In the genomic region with DNA sequence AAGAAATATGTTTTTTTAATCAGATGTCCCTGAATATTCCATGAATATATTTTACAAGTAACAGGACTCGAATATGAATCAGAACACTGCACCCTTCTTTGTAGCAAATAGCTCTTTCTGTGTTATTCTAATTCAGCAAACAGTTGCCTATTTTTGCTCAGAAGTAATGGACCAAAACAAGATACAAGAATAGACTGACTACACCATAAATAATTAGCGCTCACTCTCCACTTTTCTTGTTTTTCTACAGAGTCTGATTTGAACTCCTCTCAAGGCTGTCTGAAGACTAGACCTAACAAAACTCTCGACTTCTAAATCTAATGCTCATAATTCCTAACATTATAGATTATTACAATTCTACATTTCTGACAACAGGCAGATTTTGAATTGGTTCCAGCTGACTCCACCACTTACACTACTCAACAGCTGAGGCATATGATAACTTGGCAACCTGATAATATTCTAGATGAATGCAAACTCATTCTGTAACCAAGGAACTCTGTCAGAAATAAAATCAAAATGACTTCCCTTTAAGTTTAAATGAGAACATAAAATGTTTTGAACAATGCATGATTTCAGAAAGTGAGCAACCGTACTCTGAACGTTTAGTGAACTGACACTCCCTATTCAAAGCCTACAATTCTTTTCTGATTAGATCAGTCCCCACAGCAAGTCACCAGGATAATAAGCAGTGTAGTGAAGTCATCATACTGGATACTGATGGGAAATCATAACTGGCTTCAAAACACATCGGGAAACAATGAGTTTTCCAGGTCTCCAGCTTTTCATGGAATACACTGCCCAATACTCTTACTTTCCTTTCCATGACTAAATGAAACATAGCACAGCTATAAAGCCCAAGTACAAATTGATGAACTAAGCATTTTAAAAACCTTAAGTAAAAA, we compare ENCODE assay signal across 8 cellular contexts.
DNase-seq lines count a peak whose midpoint lies in the region; FAIRE-seq and TF ChIP-seq lines count a peak whose summit lies in the region.

No MANE protein-coding gene starts in this region.

- in situ Hi-C loops in Caki2 (cut with HindIII; ENCODE audit: low pct_unique_long_range_greater_than_20kb, low sequenced_read_pairs): no loop called here

- FAIRE-seq in kidney (lab: Jason Lieb, UNC) (no peak), frontal cortex (lab: Jason Lieb, UNC) (no peak)

- no peaks in the 10 kb centered on the region for H3K4me1 ChIP-seq in muscle layer of duodenum (ENCODE audit: control insufficient read depth in 1 of 2, insufficient read depth in 2 of 2, low read length in 2 of 2)
- no peaks in the 10 kb centered on the region for H3K4me1 ChIP-seq in kidney (ENCODE audit: control insufficient read depth in 1 of 2, insufficient read depth in 1 of 2, low read depth in 1 of 2, low read length in 2 of 2)

- H3K9ac ChIP-seq in kidney (ENCODE audit: low read length in 2 of 2): no peak overlapping the region

- no peaks in the 10 kb centered on the region for H3K27me3 ChIP-seq in muscle layer of duodenum (ENCODE audit: low read depth, low read length)

- intact Hi-C loops in kidney (cut with DNase I): loop anchor here (10.0 kb wide), 1 partner anchor 136 kb away; no protein-coding TSS in a partner anchor

- H3K36me3 ChIP-seq in muscle layer of duodenum (ENCODE audit: control insufficient read depth in 1 of 2, insufficient read depth in 2 of 2, low read length in 2 of 2): no peaks in the 10 kb centered on the region
- no peaks in the 10 kb centered on the region for H3K36me3 ChIP-seq in kidney (ENCODE audit: control insufficient read depth in 1 of 2, insufficient read depth in 2 of 2, low read length in 2 of 2)

- no peaks in the 10 kb centered on the region for H3K9me3 ChIP-seq in muscle layer of duodenum (ENCODE audit: control insufficient read depth in 1 of 2, low read length in 2 of 2)
- no peaks in the 10 kb centered on the region for H3K9me3 ChIP-seq in kidney (ENCODE audit: control insufficient read depth in 1 of 2, low read length in 2 of 2)

- peak overlapping the region; percentile 82 for H3K27ac ChIP-seq in muscle layer of duodenum (ENCODE audit: low read length)
- H3K27ac ChIP-seq in kidney (ENCODE audit: low read depth in 2 of 2, low read length in 2 of 2): no peak overlapping the region

- DNase-seq in Caki2 (ENCODE audit: low read depth) (peak; percentile 75), NCI-H1694 (lab: John Stamatoyannopoulos, UW) (peak; percentile 36), dedifferentiated amniotic fluid mesenchymal stem cell (ENCODE audit: extremely low spot score) (peak; percentile 68), kidney (no peak), frontal cortex (ENCODE audit: low spot score in 2 of 2) (no peak), middle frontal gyrus (ENCODE audit: extremely low spot score, low spot score) (no peak)
- no peak for DNase-seq in effector CD4-positive, alpha-beta T cell

- peak overlapping the region; percentile 7 to 61 for H3K4me3 ChIP-seq in muscle layer of duodenum (ENCODE audit: low read depth in 1 of 2, low read length in 2 of 2)
- no peak overlapping the region for H3K4me3 ChIP-seq in kidney (ENCODE audit: low read length in 2 of 2)

- TF ChIP-seq CTCF in kidney (IDR thresholded peaks at IDR 0.05; ENCODE audit: borderline replicate concordance, extremely low read depth, insufficient read depth): no peak

Comparison
In these comparisons a context has a peak if more than half of its experiments do, and no peak if none do; other contexts are left out.
1. DNase-seq: peak in Caki2 (single experiment), NCI-H1694 (single experiment) and dedifferentiated amniotic fluid mesenchymal stem cell (single experiment); none in kidney (single experiment), frontal cortex (0 of 2), effector CD4-positive, alpha-beta T cell (single experiment) and middle frontal gyrus (single experiment).
2. H3K4me3 ChIP-seq: peak in muscle layer of duodenum (2 of 2); none in kidney (0 of 2).